ENCODE assay signal across 11 cellular contexts in genomic region chr2:144099746-144100438, GRCh38.
DNase-seq lines count a peak whose midpoint lies in the region; ATAC-seq and TF ChIP-seq lines count a peak whose summit lies in the region.
"Had no signal": no experiment of that assay in that cellular context is flagged by ENCODE, and none has a peak within 500 bp of the region (broad histone marks: within the 10 kb centered on the region; RNA-seq: fewer than 3 reads in every experiment).

No MANE protein-coding gene starts in this region.

- no peaks in the 10 kb centered on the region for H3K27me3 ChIP-seq in thyroid gland
- H3K27me3 ChIP-seq: gastroesophageal sphincter, ovary had no signal

- H3K4me3 ChIP-seq in astrocyte of the spinal cord (ENCODE audit: low read depth, low read length) (no peak overlapping the region), thyroid gland (replicated peaks in 1 of 3) (no peak overlapping the region)
- H3K4me3 ChIP-seq: gastroesophageal sphincter, ovary had no signal

- intact Hi-C loops in thyroid gland (cut with DNase I): no loop called here

- H3K9me3 ChIP-seq in thyroid gland: no peaks in the 10 kb centered on the region

- peaks cover 0 to 7% of the 10 kb centered on the region in 2 donors for H3K4me1 ChIP-seq in thyroid gland
- H3K4me1 ChIP-seq: gastroesophageal sphincter had no signal

- TF ChIP-seq CTCF in astrocyte of the spinal cord (IDR thresholded peaks at IDR 0.05; ENCODE audit: low read depth, low read length) (peak; percentile 39), thyroid gland (IDR thresholded peaks at IDR 0.05) (peak in 2 of 6 experiments; percentile 24 to 41)

- no peaks in the 10 kb centered on the region for H3K36me3 ChIP-seq in thyroid gland
- H3K36me3 ChIP-seq: ovary had no signal

- H3K27ac ChIP-seq in thyroid gland: no peak overlapping the region
- H3K27ac ChIP-seq: gastroesophageal sphincter, KMS-11, ovary had no signal

- WGBS in thyroid gland, 2 donors: 46 to 47% methylated on average over 6 of the region's 6 CpGs

- in situ Hi-C loops in astrocyte of the spinal cord (cut with HindIII; ENCODE audit: low sequenced_read_pairs): no loop called here

- ATAC-seq in HG02885 (IDR thresholded peaks at IDR 0.05; ENCODE audit: poor library complexity, unreplicated experiment) (peak; percentile 61), GM21737 (IDR thresholded peaks at IDR 0.05; ENCODE audit: unreplicated experiment) (no peak), GM18502 (IDR thresholded peaks at IDR 0.05; ENCODE audit: poor library complexity, unreplicated experiment) (no peak)
- ATAC-seq: gastroesophageal sphincter had no signal

- DNase-seq in Daoy (ENCODE audit: low read depth): peak; percentile 19
- peak; percentile 89 for DNase-seq in astrocyte of the spinal cord (ENCODE audit: low read depth, low spot score)
- peak; percentile 59 for DNase-seq in myocyte (ENCODE audit: low read depth)
- DNase-seq in stimulated activated naive CD4-positive, alpha-beta T cell treated with Interleukin-2 at 50 U/mL for 16 hours (lab: John Stamatoyannopoulos, UW): no peak
- no peak for DNase-seq in thyroid gland
- DNase-seq: ovary had no signal

- no peak for TF ChIP-seq POLR2A in thyroid gland (IDR thresholded peaks at IDR 0.05)

Comparison
In these comparisons a context has a peak if more than half of its experiments do, and no peak if none do; other contexts are left out.
1. DNase-seq: peak in Daoy (single experiment), astrocyte of the spinal cord (single experiment) and myocyte (single experiment); none in stimulated activated naive CD4-positive, alpha-beta T cell treated with Interleukin-2 at 50 U/mL for 16 hours (single experiment) and thyroid gland (0 of 2).